1 cellular context compared by ENCODE assay signal in the genomic region with DNA sequence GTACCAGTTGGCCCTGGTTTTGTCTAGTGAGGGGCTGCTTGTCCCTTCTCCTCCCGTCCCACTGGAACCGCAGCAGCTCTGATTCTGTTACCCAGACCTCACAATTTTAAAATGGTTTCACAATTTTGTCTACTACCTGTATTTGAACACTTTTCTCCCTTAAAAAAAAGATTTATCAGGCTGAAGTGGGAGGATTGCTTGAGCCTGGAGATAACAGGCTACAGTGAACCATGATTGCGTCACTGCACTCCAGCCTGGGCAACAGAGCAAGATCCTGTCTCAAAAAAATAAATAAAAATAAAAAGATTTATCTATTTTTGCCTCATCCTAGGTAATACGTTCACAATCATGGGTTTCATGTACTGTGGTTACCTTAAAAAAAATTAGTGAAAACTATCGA.
TF ChIP-seq lines count a peak whose summit lies in the region.

No MANE protein-coding gene starts in this region.

TF ChIP-seq in endothelial cell of umbilical vein, 7 proteins besides CTCF, POLR2A, EP300 and RAD21:
- TF ChIP-seq MYC (IDR thresholded peaks at IDR 0.05; ENCODE audit: low read depth, low read length) (no peak), GATA2 (IDR thresholded peaks at IDR 0.05; ENCODE audit: insufficient read depth, insufficient read length, low read depth, low read length) (no peak), FOS (IDR thresholded peaks at IDR 0.05; ENCODE audit: borderline replicate concordance, insufficient read depth, low read length) (no peak), POLR2AphosphoS5 (IDR thresholded peaks at IDR 0.05; ENCODE audit: insufficient read depth, low read depth, low read length) (no peak), JUN (IDR thresholded peaks at IDR 0.05; ENCODE audit: borderline replicate concordance, insufficient read depth, insufficient read length, low read depth) (no peak), EZH2 (IDR thresholded peaks at IDR 0.05; ENCODE audit: borderline replicate concordance, low read depth, low read length, severe bottlenecking) (no peak)
- TF ChIP-seq, protein P1, sequence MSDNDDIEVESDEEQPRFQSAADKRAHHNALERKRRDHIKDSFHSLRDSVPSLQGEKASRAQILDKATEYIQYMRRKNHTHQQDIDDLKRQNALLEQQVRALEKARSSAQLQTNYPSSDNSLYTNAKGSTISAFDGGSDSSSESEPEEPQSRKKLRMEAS (IDR thresholded peaks at IDR 0.05; ENCODE audit: insufficient read depth, insufficient read length): no peak
